1 cellular context compared by ENCODE assay signal in genomic region chr5:130541617-130542221, GRCh38.
TF ChIP-seq lines count a peak whose summit lies in the region.

No MANE protein-coding gene starts in this region.

TF ChIP-seq in HCT116, 20 proteins besides CTCF, POLR2A, EP300 and RAD21 (continued from another document):
- TF ChIP-seq REST (IDR thresholded peaks at IDR 0.05; ENCODE audit: low read depth): no peak
- TF ChIP-seq EZH2phosphoT487 (IDR thresholded peaks at IDR 0.05; ENCODE audit: borderline replicate concordance): no peak
- TF ChIP-seq SRF (IDR thresholded peaks at IDR 0.05; ENCODE audit: low read depth): peak; percentile 86
- peak; percentile 46; the same call in 1 of the 2 replicates for TF ChIP-seq SP1 (IDR thresholded peaks at IDR 0.05; ENCODE audit: low read depth)
- TF ChIP-seq TCF7L2 (IDR thresholded peaks at IDR 0.05; ENCODE audit: borderline replicate concordance, extremely low read depth, insufficient read depth, insufficient read length): no peak
- TF ChIP-seq ELF1 (IDR thresholded peaks at IDR 0.05; ENCODE audit: borderline replicate concordance, low read depth): no peak
- TF ChIP-seq ZNF274 (IDR thresholded peaks at IDR 0.05; ENCODE audit: low read depth, low read length): no peak
- TF ChIP-seq JUND (IDR thresholded peaks at IDR 0.05): peak; percentile 57
- peak; percentile 70 for TF ChIP-seq CEBPB (IDR thresholded peaks at IDR 0.05; ENCODE audit: low read depth)
TF ChIP-seq in HCT116: peak in this region for 6.
